In the genomic region with DNA sequence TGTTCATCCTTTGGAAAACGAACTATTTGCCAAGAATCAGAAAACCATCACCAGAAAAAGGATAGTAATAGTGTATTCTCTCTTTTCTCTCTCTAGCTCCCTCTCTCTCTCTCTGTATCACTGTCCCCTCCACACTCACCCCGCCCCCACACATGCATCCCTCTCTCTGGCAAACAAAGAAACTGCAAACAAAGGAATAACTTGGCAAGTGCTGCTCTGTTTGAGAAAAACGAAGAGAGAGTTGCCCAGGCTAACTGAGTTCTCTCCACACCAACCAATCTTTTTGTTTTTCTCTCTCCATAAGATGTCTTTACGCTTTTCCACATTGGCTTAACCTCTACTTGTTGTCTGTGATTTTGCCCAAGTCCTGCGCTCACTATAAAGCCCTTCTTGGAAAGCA, we compare ENCODE assay signal across 24 cellular contexts.
DNase-seq lines count a peak whose midpoint lies in the region; ATAC-seq and TF ChIP-seq lines count a peak whose summit lies in the region.
"Had no signal": no experiment of that assay in that cellular context is flagged by ENCODE, and none has a peak within 500 bp of the region (broad histone marks: within the 10 kb centered on the region; RNA-seq: fewer than 3 reads in every experiment).

No MANE protein-coding gene starts in this region.

- H3K27ac ChIP-seq in GM23338 (ENCODE audit: low read depth) (no peak overlapping the region), neural progenitor cell (no peak overlapping the region), colonic mucosa (no peak overlapping the region), SK-N-SH (ENCODE audit: low read depth in 2 of 2, low read length in 1 of 2) (no peak overlapping the region), Peyer's patch (no peak overlapping the region)
- H3K27ac ChIP-seq: body of pancreas, psoas muscle, SK-N-MC, testis had no signal

- peaks cover 4% of the 10 kb centered on the region; the same call in 2 of the 3 replicates for H3K9me3 Mint-ChIP-seq in GM23338
- peaks cover 3% of the 10 kb centered on the region for H3K9me3 Mint-ChIP-seq in glutamatergic neuron (ENCODE audit: unreplicated experiment)
- H3K9me3 Mint-ChIP-seq in neural progenitor cell: peaks cover 12% of the 10 kb centered on the region

- TF ChIP-seq RAD21 in SK-N-SH (IDR thresholded peaks at IDR 0.05; ENCODE audit: low read length): no peak

- H3K4me3 ChIP-seq in GM23338 (no peak overlapping the region), neural progenitor cell (no peak overlapping the region), colonic mucosa (no peak overlapping the region), SK-N-SH (ENCODE audit: low read depth in 2 of 2, low read length in 1 of 2) (no peak overlapping the region), Peyer's patch (no peak overlapping the region)
- H3K4me3 ChIP-seq: body of pancreas, psoas muscle, SK-N-MC, testis had no signal

- H3K36me3 ChIP-seq in GM23338 (ENCODE audit: insufficient read depth) (no peaks in the 10 kb centered on the region; the same call in 1 of the 2 replicates), neural progenitor cell (no peaks in the 10 kb centered on the region), colonic mucosa (no peaks in the 10 kb centered on the region), SK-N-SH (replicated peaks in 1 of 2; ENCODE audit: control insufficient read depth in 1 of 2, insufficient read depth in 2 of 2, low read length in 1 of 2) (no peaks in the 10 kb centered on the region), Peyer's patch (no peaks in the 10 kb centered on the region)

- TF ChIP-seq EP300 in SK-N-SH (IDR thresholded peaks at IDR 0.05; ENCODE audit: borderline replicate concordance in 1 of 2, low read depth in 1 of 2, low read length in 1 of 2): no peak

- WGBS in SK-N-SH (ENCODE audit: low lambda C conversion rate): 8% methylated on average over 5 of the region's 5 CpGs

- H3K27ac Mint-ChIP-seq in GM23338 (no peak overlapping the region; the same call in 1 of the 2 replicates), glutamatergic neuron (ENCODE audit: unreplicated experiment) (no peak overlapping the region), neural progenitor cell (peak overlapping the region; percentile 93)
- H3K27ac Mint-ChIP-seq: CD4-positive, CD25-positive, alpha-beta regulatory T cell; effector memory CD8-positive, alpha-beta T cell; natural killer cell treated with Interleukin-12 subunit alpha and Interleukin-12 subunit beta and Interleukin-15 and Interleukin-18, amount 100 ng/mL, for 72 hours; stimulated activated effector memory CD8-positive, alpha-beta T cell treated with anti-CD3 and anti-CD28 coated beads, Interleukin-12 subunit alpha, Interleukin-12 subunit beta, amount 100 ng/mL, for 72 hours had no signal

- no peak for TF ChIP-seq POLR2A in Peyer's patch (IDR thresholded peaks at IDR 0.05)

- H3F3A ChIP-seq in GM23338 (replicated peaks; ENCODE audit: low read depth) (no peaks in the 10 kb centered on the region), neural progenitor cell (ENCODE audit: low read depth) (no peaks in the 10 kb centered on the region), SK-N-SH (replicated peaks; ENCODE audit: insufficient read depth) (no peaks in the 10 kb centered on the region)

- H3K27me3 Mint-ChIP-seq in GM23338 (ENCODE audit: insufficient read depth, low read depth, poor library complexity) (no peaks in the 10 kb centered on the region), glutamatergic neuron (ENCODE audit: unreplicated experiment) (peaks cover 2% of the 10 kb centered on the region), neural progenitor cell (ENCODE audit: insufficient read depth, low read depth) (no peaks in the 10 kb centered on the region)
- H3K27me3 Mint-ChIP-seq: CD4-positive, CD25-positive, alpha-beta regulatory T cell had no signal

- H3K79me2 ChIP-seq in GM23338 (replicated peaks; ENCODE audit: insufficient read depth): no peaks in the 10 kb centered on the region
- no peaks in the 10 kb centered on the region for H3K79me2 ChIP-seq in neural progenitor cell (ENCODE audit: low read depth)
- H3K79me2 ChIP-seq in SK-N-SH (ENCODE audit: insufficient read depth): no peaks in the 10 kb centered on the region

- H3K9ac ChIP-seq in neural progenitor cell: no peak overlapping the region
- H3K9ac ChIP-seq in colonic mucosa (ENCODE audit: low read depth in 2 of 2, low read length in 2 of 2): no peak overlapping the region
- no peak overlapping the region for H3K9ac ChIP-seq in SK-N-SH

- H3K27me3 ChIP-seq in GM23338 (ENCODE audit: insufficient read depth): no peaks in the 10 kb centered on the region
- no peaks in the 10 kb centered on the region for H3K27me3 ChIP-seq in neural progenitor cell
- no peaks in the 10 kb centered on the region for H3K27me3 ChIP-seq in colonic mucosa
- H3K27me3 ChIP-seq in SK-N-SH (ENCODE audit: insufficient read depth): no peaks in the 10 kb centered on the region
- no peaks in the 10 kb centered on the region for H3K27me3 ChIP-seq in Peyer's patch
- H3K27me3 ChIP-seq: body of pancreas, testis had no signal

- POLR2A ChIA-PET in SK-N-SH (lab: Yijun Ruan, JAX): no interaction called here

- H3K4me2 ChIP-seq in GM23338 (peak overlapping the region; percentile 44), neural progenitor cell (peak overlapping the region; percentile 65), SK-N-SH (no peak overlapping the region)

- no peaks in the 10 kb centered on the region for H3K9me2 ChIP-seq in GM23338 (ENCODE audit: insufficient read depth)
- no peaks in the 10 kb centered on the region for H3K9me2 ChIP-seq in SK-N-SH

- peaks cover 3% of the 10 kb centered on the region; the same call in 2 of the 3 replicates for H3K36me3 Mint-ChIP-seq in GM23338 (ENCODE audit: low read depth)
- H3K36me3 Mint-ChIP-seq in glutamatergic neuron (ENCODE audit: unreplicated experiment): no peaks in the 10 kb centered on the region
- H3K36me3 Mint-ChIP-seq in neural progenitor cell: peaks cover 5% of the 10 kb centered on the region
- H3K36me3 Mint-ChIP-seq: CD4-positive, CD25-positive, alpha-beta regulatory T cell; stimulated activated effector memory CD8-positive, alpha-beta T cell treated with anti-CD3 and anti-CD28 coated beads, Interleukin-12 subunit alpha, Interleukin-12 subunit beta, amount 100 ng/mL, for 72 hours had no signal

- H3K4me1 Mint-ChIP-seq in GM23338 (peaks cover 20% of the 10 kb centered on the region), glutamatergic neuron (ENCODE audit: low read depth, unreplicated experiment) (peaks cover 4% of the 10 kb centered on the region), neural progenitor cell (peaks cover 21% of the 10 kb centered on the region)
- H3K4me1 Mint-ChIP-seq: CD4-positive, CD25-positive, alpha-beta regulatory T cell; stimulated activated effector memory CD8-positive, alpha-beta T cell treated with anti-CD3 and anti-CD28 coated beads, Interleukin-12 subunit alpha, Interleukin-12 subunit beta, amount 100 ng/mL, for 72 hours had no signal

- H3K9me3 ChIP-seq in neural progenitor cell (ENCODE audit: low read depth): no peaks in the 10 kb centered on the region
- no peaks in the 10 kb centered on the region for H3K9me3 ChIP-seq in colonic mucosa
- H3K9me3 ChIP-seq in SK-N-SH: no peaks in the 10 kb centered on the region
- H3K9me3 ChIP-seq in Peyer's patch: no peaks in the 10 kb centered on the region
- H3K9me3 ChIP-seq: body of pancreas, psoas muscle, testis had no signal

- no peak overlapping the region for H3K4me3 Mint-ChIP-seq in GM23338
- H3K4me3 Mint-ChIP-seq in glutamatergic neuron (ENCODE audit: unreplicated experiment): no peak overlapping the region
- no peak overlapping the region for H3K4me3 Mint-ChIP-seq in neural progenitor cell
- H3K4me3 Mint-ChIP-seq: CD4-positive, CD25-positive, alpha-beta regulatory T cell; effector memory CD8-positive, alpha-beta T cell; natural killer cell treated with Interleukin-12 subunit alpha and Interleukin-12 subunit beta and Interleukin-15 and Interleukin-18, amount 100 ng/mL, for 72 hours; stimulated activated effector memory CD8-positive, alpha-beta T cell treated with anti-CD3 and anti-CD28 coated beads, Interleukin-12 subunit alpha, Interleukin-12 subunit beta, amount 100 ng/mL, for 72 hours had no signal

- H4K20me1 ChIP-seq in GM23338 (replicated peaks; ENCODE audit: insufficient read depth) (no peaks in the 10 kb centered on the region), neural progenitor cell (ENCODE audit: low read depth) (no peaks in the 10 kb centered on the region), SK-N-SH (ENCODE audit: insufficient read depth) (no peaks in the 10 kb centered on the region)

- CTCF ChIA-PET in SK-N-SH (lab: Yijun Ruan, JAX): no interaction called here

- peak; percentile 92 for ATAC-seq in GM23338
- ATAC-seq: body of pancreas; effector memory CD8-positive, alpha-beta T cell; HCT116; natural killer cell treated with Interleukin-12 subunit alpha and Interleukin-12 subunit beta and Interleukin-15 and Interleukin-18, amount 100 ng/mL, for 72 hours; psoas muscle; stimulated activated effector memory CD8-positive, alpha-beta T cell treated with anti-CD3 and anti-CD28 coated beads, Interleukin-12 subunit alpha, Interleukin-12 subunit beta, amount 100 ng/mL, for 72 hours had no signal

- intact Hi-C loops in colonic mucosa (cut with DNase I): no loop called here
- intact Hi-C loops in posterior vena cava (cut with DNase I): no loop called here

- peaks cover 21% of the 10 kb centered on the region for H3K4me1 ChIP-seq in GM23338 (ENCODE audit: insufficient read depth)
- H3K4me1 ChIP-seq in neural progenitor cell: peaks cover 15% of the 10 kb centered on the region
- no peaks in the 10 kb centered on the region for H3K4me1 ChIP-seq in colonic mucosa
- H3K4me1 ChIP-seq in SK-N-SH (ENCODE audit: control insufficient read depth in 1 of 2, insufficient read depth in 2 of 2, low read depth in 1 of 2, low read length in 1 of 2): no peaks in the 10 kb centered on the region
- H3K4me1 ChIP-seq in Peyer's patch: no peaks in the 10 kb centered on the region
- H3K4me1 ChIP-seq: body of pancreas, psoas muscle, testis had no signal

- H2AFZ ChIP-seq in GM23338 (peak overlapping the region; percentile 60; the same call in 1 of the 2 replicates), neural progenitor cell (replicated peaks) (peak overlapping the region; percentile 65), SK-N-SH (ENCODE audit: low read depth) (no peak overlapping the region)

- no peak for TF ChIP-seq CTCF in GM23338 (conservative IDR thresholded peaks at IDR 0.05; ENCODE audit: low read depth in 2 of 2)
- TF ChIP-seq CTCF in glutamatergic neuron (IDR thresholded peaks at IDR 0.05; ENCODE audit: partially characterized antibody, unreplicated experiment): no peak
- no peak for TF ChIP-seq CTCF in neural progenitor cell (IDR thresholded peaks at IDR 0.05)
- no peak for TF ChIP-seq CTCF in colonic mucosa (IDR thresholded peaks at IDR 0.05)
- TF ChIP-seq CTCF in SK-N-SH (IDR thresholded peaks at IDR 0.05): no peak
- no peak for TF ChIP-seq CTCF in Peyer's patch (IDR thresholded peaks at IDR 0.05)

- DNase-seq in GM23338 (ENCODE audit: low spot score) (peak; percentile 70), NCI-H2227 treated with DMSO at 0.1 percent for 48 hours (lab: John Stamatoyannopoulos, UW) (peak; percentile 71), glutamatergic neuron (peak; percentile 14), neural progenitor cell (ENCODE audit: low spot score) (peak; percentile 77), colonic mucosa (no peak), SK-N-SH (no peak), posterior vena cava (ENCODE audit: low spot score) (no peak), Peyer's patch (no peak)
- DNase-seq: activated CD4-positive, alpha-beta T cell treated with anti-CD3 and anti-CD28 coated beads, Interleukin-2, amount 50 U/mL, for 48 hours; activated effector memory CD4-positive, alpha-beta T cell treated with anti-CD3 and anti-CD28 coated beads, Interleukin-2, amount 50 U/mL, for 16 hours; body of pancreas; CD4-positive, CD25-positive, alpha-beta regulatory T cell; DMS153; effector memory CD8-positive, alpha-beta T cell; midbrain; NCI-H226; psoas muscle; RPMI8226; stimulated activated CD4-positive, alpha-beta T cell treated with anti-CD3 and anti-CD28 coated beads, Interleukin-2, amount 100 ng/mL, for 24 hours; testis had no signal

Comparison
In these comparisons a context has a peak if more than half of its experiments do, and no peak if none do; other contexts are left out.
1. DNase-seq: peak in GM23338 (single experiment), NCI-H2227 treated with DMSO at 0.1 percent for 48 hours (single experiment), glutamatergic neuron (single experiment) and neural progenitor cell (single experiment); none in colonic mucosa (single experiment), SK-N-SH (single experiment), posterior vena cava (single experiment) and Peyer's patch (0 of 3).